Comparison of ENCODE assay signal across 10 cellular contexts in the genomic region with DNA sequence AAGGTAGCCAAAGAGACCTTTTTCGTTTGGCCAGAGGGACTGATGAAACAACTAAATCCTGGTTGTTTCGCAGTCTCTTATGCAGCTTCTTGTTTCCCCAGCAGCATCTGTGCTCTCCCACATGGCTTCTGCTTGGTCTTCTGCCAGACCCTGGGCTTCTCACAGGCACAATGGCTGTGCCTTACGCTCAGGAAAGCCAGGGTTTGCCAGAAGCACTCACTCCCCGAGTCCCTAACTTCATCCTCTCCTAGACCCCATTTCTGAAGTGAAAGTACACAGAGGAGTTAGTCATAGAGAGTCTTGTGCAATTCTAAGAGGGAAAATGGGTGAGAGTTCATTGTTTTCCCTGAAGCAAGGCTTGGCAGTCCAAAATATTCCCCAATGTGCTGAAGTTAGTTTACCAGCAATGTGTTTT.
DNase-seq lines count a peak whose midpoint lies in the region; ATAC-seq and TF ChIP-seq lines count a peak whose summit lies in the region.
"Had no signal": no experiment of that assay in that cellular context is flagged by ENCODE, and none has a peak within 500 bp of the region (broad histone marks: within the 10 kb centered on the region; RNA-seq: fewer than 3 reads in every experiment).

No MANE protein-coding gene starts in this region.

- H3K4me3 Mint-ChIP-seq in activated CD8-positive, alpha-beta memory T cell treated with anti-CD3 and anti-CD28 coated beads, Interleukin-2, amount 10 ng/mL, durations not matched to agents 7 days and 5 days = no peak overlapping the region
- H3K4me3 Mint-ChIP-seq: activated naive CD8-positive, alpha-beta T cell treated with anti-CD3 and anti-CD28 coated beads for 36 hours; neural crest cell had no signal

- H3K36me3 Mint-ChIP-seq in activated CD8-positive, alpha-beta memory T cell treated with anti-CD3 and anti-CD28 coated beads, Interleukin-2, amount 10 ng/mL, durations not matched to agents 7 days and 5 days = no peaks in the 10 kb centered on the region
- H3K36me3 Mint-ChIP-seq: activated naive CD8-positive, alpha-beta T cell treated with anti-CD3 and anti-CD28 coated beads for 36 hours had no signal

- no peaks in the 10 kb centered on the region for H3K4me1 Mint-ChIP-seq in activated CD8-positive, alpha-beta memory T cell treated with anti-CD3 and anti-CD28 coated beads, Interleukin-2, amount 10 ng/mL, durations not matched to agents 7 days and 5 days
- H3K4me1 Mint-ChIP-seq: activated naive CD8-positive, alpha-beta T cell treated with anti-CD3 and anti-CD28 coated beads for 36 hours; neural crest cell had no signal

- peak overlapping the region; percentile 92; the same call in 1 of the 2 replicates for H3K27ac ChIP-seq in VCaP
- H3K27ac ChIP-seq in heart left ventricle = peak overlapping the region; percentile 7 to 77 (median 67)

- H3K27ac Mint-ChIP-seq in activated CD8-positive, alpha-beta memory T cell treated with anti-CD3 and anti-CD28 coated beads, Interleukin-2, amount 10 ng/mL, durations not matched to agents 7 days and 5 days = no peak overlapping the region
- H3K27ac Mint-ChIP-seq: activated naive CD8-positive, alpha-beta T cell treated with anti-CD3 and anti-CD28 coated beads for 36 hours had no signal

- no peaks in the 10 kb centered on the region for H3K27me3 ChIP-seq in heart left ventricle

- TF ChIP-seq CTCF in VCaP (conservative IDR thresholded peaks at IDR 0.05) (no peak), heart left ventricle (IDR thresholded peaks at IDR 0.05) (no peak), GM13976 (IDR thresholded peaks at IDR 0.05; ENCODE audit: borderline replicate concordance, control extremely low read depth, extremely low read depth, insufficient read depth, missing control alignments) (no peak)

- peaks cover 0 to 18% (median 1%) of the 10 kb centered on the region in 12 donors for H3K4me1 ChIP-seq in heart left ventricle

- H3K4me3 ChIP-seq in heart left ventricle = peak overlapping the region in 6 of 12 donors; percentile 6 to 34 (median 14)

- CTCF ChIA-PET in activated CD8-positive, alpha-beta memory T cell treated with anti-CD3 and anti-CD28 coated beads, Interleukin-2, amount 10 ng/mL, durations not matched to agents 7 days and 5 days (lab: Charles Lee) = no interaction called here

- WGBS in heart left ventricle, 4 donors = 56 to 78% (median 65%) methylated on average over 4 of the region's 4 CpGs

- in situ Hi-C loops in GM13976 (cut with MboI; ENCODE audit: low sequenced_read_pairs, unreplicated experiment) = no loop called here

- ATAC-seq in heart left ventricle (peak; percentile 47 to 92 (median 68)), GM19452 (IDR thresholded peaks at IDR 0.05; ENCODE audit: unreplicated experiment) (no peak)
- ATAC-seq in activated CD8-positive, alpha-beta memory T cell treated with anti-CD3 and anti-CD28 coated beads, Interleukin-2, amount 10 ng/mL, durations not matched to agents 7 days and 5 days = no peak

- intact Hi-C loops in heart left ventricle (cut with DNase I) = no loop called here

- H3K36me3 ChIP-seq in heart left ventricle = no peaks in the 10 kb centered on the region

- H3K9me3 ChIP-seq in heart left ventricle = no peaks in the 10 kb centered on the region

- H3K9me3 Mint-ChIP-seq in activated CD8-positive, alpha-beta memory T cell treated with anti-CD3 and anti-CD28 coated beads, Interleukin-2, amount 10 ng/mL, durations not matched to agents 7 days and 5 days (ENCODE audit: low read depth) = no peaks in the 10 kb centered on the region
- H3K9me3 Mint-ChIP-seq: activated naive CD8-positive, alpha-beta T cell treated with anti-CD3 and anti-CD28 coated beads for 36 hours; neural crest cell had no signal

- TF ChIP-seq POLR2A in heart left ventricle (IDR thresholded peaks at IDR 0.05) = no peak

- peaks cover 10% of the 10 kb centered on the region for H3K27me3 Mint-ChIP-seq in activated CD8-positive, alpha-beta memory T cell treated with anti-CD3 and anti-CD28 coated beads, Interleukin-2, amount 10 ng/mL, durations not matched to agents 7 days and 5 days

- DNase-seq in ELR (ENCODE audit: low read depth) (peak; percentile 72), heart left ventricle (peak in 4 of 5 donors; percentile 26 to 76 (median 55)), renal cortical epithelial cell (ENCODE audit: low read depth) (peak; percentile 85), GM13976 (ENCODE audit: low spot score) (no peak), NCI-H1436 (lab: John Stamatoyannopoulos, UW) (no peak)
- no peak for DNase-seq in activated CD8-positive, alpha-beta memory T cell treated with anti-CD3 and anti-CD28 coated beads, Interleukin-2, amount 10 ng/mL, durations not matched to agents 7 days and 5 days
- DNase-seq: activated naive CD8-positive, alpha-beta T cell treated with anti-CD3 and anti-CD28 coated beads for 36 hours had no signal

Comparison
In these comparisons a context has a peak if more than half of its experiments do, and no peak if none do; other contexts are left out.
1. DNase-seq: peak in ELR (single experiment), heart left ventricle (4 of 5) and renal cortical epithelial cell (single experiment); none in GM13976 (single experiment), NCI-H1436 (single experiment) and activated CD8-positive, alpha-beta memory T cell treated with anti-CD3 and anti-CD28 coated beads, Interleukin-2, amount 10 ng/mL, durations not matched to agents 7 days and 5 days (single experiment).
2. ATAC-seq: peak in heart left ventricle (4 of 4); none in GM19452 (single experiment) and activated CD8-positive, alpha-beta memory T cell treated with anti-CD3 and anti-CD28 coated beads, Interleukin-2, amount 10 ng/mL, durations not matched to agents 7 days and 5 days (single experiment).